Comparison of ENCODE assay signal across 1 cellular context in the genomic region with DNA sequence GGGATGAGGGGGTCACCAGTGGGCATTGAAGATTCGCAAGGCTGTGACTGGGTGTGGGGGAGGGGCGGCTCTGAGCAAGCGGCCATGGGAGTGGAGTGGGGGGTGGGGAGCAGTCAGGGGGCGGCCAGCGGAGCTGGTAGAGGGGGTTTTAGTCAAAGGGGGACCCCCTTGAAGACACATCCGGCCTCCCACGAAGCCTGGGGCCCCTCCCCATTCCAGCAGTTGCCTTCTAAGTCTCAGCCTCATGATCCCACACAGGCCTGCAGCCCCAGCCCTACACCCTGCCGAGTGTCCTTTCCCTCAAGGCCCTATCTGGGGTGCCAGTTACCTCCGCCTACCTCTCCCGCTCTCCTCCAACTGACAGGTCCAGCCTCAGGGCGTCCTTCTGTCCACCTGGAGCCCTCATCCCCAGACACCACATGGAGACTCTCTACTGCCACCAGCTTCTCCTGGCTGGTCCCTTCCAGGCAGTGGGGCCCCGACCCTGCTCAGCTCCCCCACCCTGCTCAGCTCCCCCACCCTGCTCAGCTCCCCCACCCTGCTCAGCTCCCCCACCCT.
TF ChIP-seq lines count a peak whose summit lies in the region.

No MANE protein-coding gene starts in this region.

TF ChIP-seq in GM12878, 131 proteins besides CTCF, POLR2A, EP300 and RAD21 (continued from another document):
- TF ChIP-seq, protein P1, sequence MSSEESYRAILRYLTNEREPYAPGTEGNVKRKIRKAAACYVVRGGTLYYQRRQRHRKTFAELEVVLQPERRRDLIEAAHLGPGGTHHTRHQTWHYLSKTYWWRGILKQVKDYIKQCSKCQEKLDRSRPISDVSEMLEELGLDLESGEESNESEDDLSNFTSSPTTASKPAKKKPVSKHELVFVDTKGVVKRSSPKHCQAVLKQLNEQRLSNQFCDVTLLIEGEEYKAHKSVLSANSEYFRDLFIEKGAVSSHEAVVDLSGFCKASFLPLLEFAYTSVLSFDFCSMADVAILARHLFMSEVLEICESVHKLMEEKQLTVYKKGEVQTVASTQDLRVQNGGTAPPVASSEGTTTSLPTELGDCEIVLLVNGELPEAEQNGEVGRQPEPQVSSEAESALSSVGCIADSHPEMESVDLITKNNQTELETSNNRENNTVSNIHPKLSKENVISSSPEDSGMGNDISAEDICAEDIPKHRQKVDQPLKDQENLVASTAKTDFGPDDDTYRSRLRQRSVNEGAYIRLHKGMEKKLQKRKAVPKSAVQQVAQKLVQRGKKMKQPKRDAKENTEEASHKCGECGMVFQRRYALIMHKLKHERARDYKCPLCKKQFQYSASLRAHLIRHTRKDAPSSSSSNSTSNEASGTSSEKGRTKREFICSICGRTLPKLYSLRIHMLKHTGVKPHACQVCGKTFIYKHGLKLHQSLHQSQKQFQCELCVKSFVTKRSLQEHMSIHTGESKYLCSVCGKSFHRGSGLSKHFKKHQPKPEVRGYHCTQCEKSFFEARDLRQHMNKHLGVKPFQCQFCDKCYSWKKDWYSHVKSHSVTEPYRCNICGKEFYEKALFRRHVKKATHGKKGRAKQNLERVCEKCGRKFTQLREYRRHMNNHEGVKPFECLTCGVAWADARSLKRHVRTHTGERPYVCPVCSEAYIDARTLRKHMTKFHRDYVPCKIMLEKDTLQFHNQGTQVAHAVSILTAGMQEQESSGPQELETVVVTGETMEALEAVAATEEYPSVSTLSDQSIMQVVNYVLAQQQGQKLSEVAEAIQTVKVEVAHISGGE (CRISPR knock-in tag; IDR thresholded peaks at IDR 0.05): no peak
- TF ChIP-seq JUNB (IDR thresholded peaks at IDR 0.05): no peak
